ENCODE assay signal across 35 cellular contexts in the genomic region with DNA sequence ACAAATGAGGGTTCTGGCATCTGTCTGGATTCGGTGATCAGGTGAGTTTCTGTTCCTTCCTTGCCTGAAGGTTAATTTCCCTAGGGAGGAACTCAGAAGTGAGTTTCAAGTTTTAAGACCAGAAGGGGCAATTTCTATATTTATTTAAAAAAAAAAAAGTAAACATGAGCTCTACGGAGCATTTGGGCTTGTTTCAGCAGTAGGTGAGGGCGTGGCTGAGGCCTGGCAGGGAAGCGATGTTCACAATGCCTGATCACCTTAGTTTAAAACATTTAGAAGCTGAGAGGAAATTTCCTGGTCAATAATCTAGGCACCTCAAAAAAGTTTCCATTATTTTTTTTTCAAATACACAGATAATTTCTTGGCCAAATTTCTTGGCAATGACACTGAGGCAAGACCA.
"Had no signal": no experiment of that assay in that cellular context is flagged by ENCODE, and none has a peak within 500 bp of the region (broad histone marks: within the 10 kb centered on the region; RNA-seq: fewer than 3 reads in every experiment).

No MANE protein-coding gene starts in this region.

- DNase-seq: activated CD4-positive, alpha-beta memory T cell treated with anti-CD3 and anti-CD28 coated beads for 36 hours; activated CD4-positive, alpha-beta T cell treated with anti-CD3 and anti-CD28 coated beads for 36 hours; activated CD4-positive, alpha-beta T cell treated with anti-CD3 and anti-CD28 coated beads, Interleukin-2, amount 10 ng/mL, durations not matched to agents 24 days and 14 days; activated CD4-positive, CD25-positive, alpha-beta regulatory T cell; activated CD4-positive, CD25-positive, alpha-beta regulatory T cell treated with anti-CD3 and anti-CD28 coated beads, Interleukin-2, amount 50 U/mL, for 72 hours; activated CD8-positive, alpha-beta memory T cell treated with anti-CD3 and anti-CD28 coated beads, Interleukin-2, amount 10 ng/mL, durations not matched to agents 7 days and 5 days; activated CD8-positive, alpha-beta memory T cell treated with anti-CD3 and anti-CD28 coated beads, Interleukin-2, amount 50 U/mL, for 4 hours; activated CD8-positive, alpha-beta T cell treated with anti-CD3 and anti-CD28 coated beads, Interleukin-2, amount 10 ng/mL, durations not matched to agents 7 days and 5 days; activated effector memory CD4-positive, alpha-beta T cell treated with anti-CD3 and anti-CD28 coated beads, Interleukin-2, amount 50 U/mL, for 16 hours; activated naive CD4-positive, alpha-beta T cell treated with anti-CD3 and anti-CD28 coated beads for 36 hours; activated T-cell treated with anti-CD3 and anti-CD28 coated beads, Interleukin-2, amount 50 U/mL, for 1 hour; activated T-cell treated with anti-CD3 and anti-CD28 coated beads, Interleukin-2, amount 50 U/mL, for 48 hours; amygdala; aorta; central memory CD4-positive, alpha-beta T cell; cerebellar nuclear complex; dorsolateral prefrontal cortex; effector CD4-positive, alpha-beta T cell; effector memory CD8-positive, alpha-beta T cell; esophagus squamous epithelium; foreskin melanocyte; T-helper 1 cell; T-helper 17 cell; T1000 had no signal

- H3K27ac Mint-ChIP-seq: activated CD4-positive, alpha-beta memory T cell treated with anti-CD3 and anti-CD28 coated beads for 36 hours; activated CD4-positive, alpha-beta T cell treated with anti-CD3 and anti-CD28 coated beads for 36 hours; activated CD4-positive, alpha-beta T cell treated with anti-CD3 and anti-CD28 coated beads, Interleukin-2, amount 10 ng/mL, durations not matched to agents 24 days and 14 days; activated CD8-positive, alpha-beta memory T cell treated with anti-CD3 and anti-CD28 coated beads, Interleukin-2, amount 10 ng/mL, durations not matched to agents 7 days and 5 days; activated CD8-positive, alpha-beta T cell treated with anti-CD3 and anti-CD28 coated beads, Interleukin-2, amount 10 ng/mL, durations not matched to agents 7 days and 5 days; activated naive CD4-positive, alpha-beta T cell treated with anti-CD3 and anti-CD28 coated beads for 36 hours; activated naive CD8-positive, alpha-beta T cell; activated T-helper 1 cell treated with anti-CD3 and anti-CD28 coated beads, Interleukin-12 subunit alpha, Interleukin-12 subunit beta, Interleukin-2, Interleukin-4 antibody, amounts not matched to agents 30 ng/mL and 10 ng/mL and 1 ng/mL, durations not matched to agents 14 hours and 24 hours and 36 hours; activated T-helper 2 cell treated with anti-CD3 and anti-CD28 coated beads, Interferon-gamma antibody, Interleukin-2, Interleukin-4, amounts not matched to agents 10 μg/mL and 5 μg/mL and 100 μg/mL, durations not matched to agents 14 hours and 24 hours and 36 hours; dendritic cell treated with granulocyte-macrophage colony-stimulating factor and Interleukin-4, amounts not matched to agents 40 ng/mL and 50 ng/mL, for 4 days; effector memory CD8-positive, alpha-beta T cell; T-helper 17 cell; T-helper 2 cell treated with Interferon-gamma antibody and Interleukin-4, amounts not matched to agents 5 μg/mL and 100 μg/mL, for 36 hours had no signal

- H3K4me3 Mint-ChIP-seq: activated CD4-positive, alpha-beta memory T cell treated with anti-CD3 and anti-CD28 coated beads for 36 hours; activated CD4-positive, alpha-beta T cell treated with anti-CD3 and anti-CD28 coated beads for 36 hours; activated CD4-positive, alpha-beta T cell treated with anti-CD3 and anti-CD28 coated beads, Interleukin-2, amount 10 ng/mL, durations not matched to agents 24 days and 14 days; activated CD8-positive, alpha-beta memory T cell treated with anti-CD3 and anti-CD28 coated beads, Interleukin-2, amount 10 ng/mL, durations not matched to agents 7 days and 5 days; activated CD8-positive, alpha-beta T cell treated with anti-CD3 and anti-CD28 coated beads, Interleukin-2, amount 10 ng/mL, durations not matched to agents 7 days and 5 days; activated naive CD4-positive, alpha-beta T cell treated with anti-CD3 and anti-CD28 coated beads for 36 hours; activated naive CD8-positive, alpha-beta T cell; activated T-helper 1 cell treated with anti-CD3 and anti-CD28 coated beads, Interleukin-12 subunit alpha, Interleukin-12 subunit beta, Interleukin-2, Interleukin-4 antibody, amounts not matched to agents 30 ng/mL and 10 ng/mL and 1 ng/mL, durations not matched to agents 14 hours and 24 hours and 36 hours; brain; dendritic cell treated with granulocyte-macrophage colony-stimulating factor and Interleukin-4, amounts not matched to agents 40 ng/mL and 50 ng/mL, for 4 days; effector memory CD8-positive, alpha-beta T cell; T-helper 17 cell; T-helper 2 cell treated with Interferon-gamma antibody and Interleukin-4, amounts not matched to agents 5 μg/mL and 100 μg/mL, for 36 hours had no signal

- ATAC-seq: activated CD4-positive, alpha-beta T cell treated with anti-CD3 and anti-CD28 coated beads for 36 hours; activated CD8-positive, alpha-beta memory T cell treated with anti-CD3 and anti-CD28 coated beads, Interleukin-2, amount 10 ng/mL, durations not matched to agents 7 days and 5 days; activated CD8-positive, alpha-beta T cell treated with anti-CD3 and anti-CD28 coated beads, Interleukin-2, amount 10 ng/mL, durations not matched to agents 7 days and 5 days; effector memory CD8-positive, alpha-beta T cell; gastroesophageal sphincter; T-helper 17 cell had no signal

- H3K4me3 ChIP-seq: breast epithelium, cardiac muscle cell, coronary artery, dorsolateral prefrontal cortex, esophagus squamous epithelium, gastroesophageal sphincter had no signal

- H3K27me3 Mint-ChIP-seq: activated CD4-positive, alpha-beta memory T cell treated with anti-CD3 and anti-CD28 coated beads for 36 hours; activated CD4-positive, alpha-beta T cell treated with anti-CD3 and anti-CD28 coated beads for 36 hours; activated CD4-positive, alpha-beta T cell treated with anti-CD3 and anti-CD28 coated beads, Interleukin-2, amount 10 ng/mL, durations not matched to agents 24 days and 14 days; activated CD8-positive, alpha-beta memory T cell treated with anti-CD3 and anti-CD28 coated beads, Interleukin-2, amount 10 ng/mL, durations not matched to agents 7 days and 5 days; activated naive CD8-positive, alpha-beta T cell; dendritic cell treated with granulocyte-macrophage colony-stimulating factor and Interleukin-4, amounts not matched to agents 40 ng/mL and 50 ng/mL, for 4 days; effector memory CD8-positive, alpha-beta T cell; T-helper 17 cell had no signal

- H3K27me3 ChIP-seq: breast epithelium, cardiac muscle cell, dorsolateral prefrontal cortex, esophagus squamous epithelium, gastroesophageal sphincter had no signal

- H3K4me1 ChIP-seq: breast epithelium, esophagus squamous epithelium, gastroesophageal sphincter had no signal

- H3K9me3 ChIP-seq: breast epithelium, esophagus squamous epithelium, gastroesophageal sphincter had no signal

- H3K9me3 Mint-ChIP-seq: activated CD4-positive, alpha-beta T cell treated with anti-CD3 and anti-CD28 coated beads, Interleukin-2, amount 10 ng/mL, durations not matched to agents 24 days and 14 days had no signal

- H3K27ac ChIP-seq: breast epithelium, cardiac muscle cell, coronary artery, dorsolateral prefrontal cortex, epithelial cell of prostate, esophagus squamous epithelium, gastroesophageal sphincter had no signal

- H3K36me3 ChIP-seq: breast epithelium, cardiac muscle cell, esophagus squamous epithelium, gastroesophageal sphincter had no signal

- H3K4me1 Mint-ChIP-seq: activated CD4-positive, alpha-beta T cell treated with anti-CD3 and anti-CD28 coated beads for 36 hours; activated CD4-positive, alpha-beta T cell treated with anti-CD3 and anti-CD28 coated beads, Interleukin-2, amount 10 ng/mL, durations not matched to agents 24 days and 14 days; activated CD8-positive, alpha-beta memory T cell treated with anti-CD3 and anti-CD28 coated beads, Interleukin-2, amount 10 ng/mL, durations not matched to agents 7 days and 5 days; T-helper 17 cell had no signal

- H3K36me3 Mint-ChIP-seq: activated CD4-positive, alpha-beta memory T cell treated with anti-CD3 and anti-CD28 coated beads for 36 hours; activated CD8-positive, alpha-beta memory T cell treated with anti-CD3 and anti-CD28 coated beads, Interleukin-2, amount 10 ng/mL, durations not matched to agents 7 days and 5 days; activated naive CD8-positive, alpha-beta T cell; brain had no signal
